In the genomic region with DNA sequence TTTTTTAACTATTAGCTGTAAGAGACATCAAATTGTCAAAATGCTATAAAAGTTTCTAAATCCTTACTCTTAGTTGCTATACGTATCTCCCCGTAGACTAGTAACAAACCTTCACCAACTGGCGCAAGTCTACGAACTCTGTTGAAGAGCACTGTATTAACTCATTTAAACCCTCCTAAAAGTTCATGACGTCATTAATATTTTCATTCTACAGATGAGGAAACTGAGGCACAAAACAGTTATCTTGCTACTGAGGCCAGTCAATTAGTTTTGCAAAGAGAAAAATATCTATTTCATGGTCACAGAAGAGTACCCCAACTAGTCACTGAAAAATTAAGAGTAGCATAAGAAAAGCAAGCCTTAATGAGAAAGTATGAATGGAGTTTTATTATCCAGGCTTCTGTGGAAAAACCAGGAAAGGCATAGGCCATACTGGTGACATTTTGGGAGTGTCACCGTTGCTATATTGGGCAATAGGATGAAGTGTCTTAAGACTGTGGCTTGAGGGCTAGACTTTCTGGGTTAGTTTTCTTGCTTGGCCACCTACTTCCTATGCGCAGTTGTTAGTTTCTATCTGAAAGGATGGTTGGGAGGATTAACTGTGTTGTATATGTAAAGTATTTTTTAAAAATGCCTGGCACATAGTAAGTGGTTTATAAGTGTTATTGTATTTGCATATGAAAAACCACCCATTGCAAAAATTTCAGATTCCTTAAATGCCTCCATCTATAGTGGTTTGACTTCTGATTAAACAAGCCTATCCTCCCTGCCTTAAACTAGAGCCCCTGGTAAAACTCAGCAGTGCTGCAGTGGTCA, we compare ENCODE assay signal across 2 cellular contexts.
TF ChIP-seq lines count a peak whose summit lies in the region.

No MANE protein-coding gene starts in this region.

TF ChIP-seq in HepG2, 621 proteins besides CTCF, POLR2A, EP300 and RAD21:
- no peak for TF ChIP-seq KAT7 (CRISPR knock-in tag; IDR thresholded peaks at IDR 0.05; ENCODE audit: borderline replicate concordance)
- TF ChIP-seq ATF7 (IDR thresholded peaks at IDR 0.05) = peak; percentile 97
- no peak for TF ChIP-seq ATF7 (CRISPR knock-in tag; IDR thresholded peaks at IDR 0.05)
- peak; percentile 93 for TF ChIP-seq CREB1 (IDR thresholded peaks at IDR 0.05)
- no peak for TF ChIP-seq CREB1 (CRISPR knock-in tag; IDR thresholded peaks at IDR 0.05)
- no peak for TF ChIP-seq FLYWCH1 (CRISPR knock-in tag; IDR thresholded peaks at IDR 0.05)

TF ChIP-seq in endothelial cell of umbilical vein, 7 proteins besides CTCF, POLR2A, EP300 and RAD21:
- no peak for TF ChIP-seq EZH2 (IDR thresholded peaks at IDR 0.05; ENCODE audit: borderline replicate concordance, low read depth, low read length, severe bottlenecking)
- no peak for TF ChIP-seq MYC (IDR thresholded peaks at IDR 0.05; ENCODE audit: low read depth, low read length)
- no peak for TF ChIP-seq FOS (IDR thresholded peaks at IDR 0.05; ENCODE audit: borderline replicate concordance, insufficient read depth, low read length)
- TF ChIP-seq GATA2 (IDR thresholded peaks at IDR 0.05; ENCODE audit: insufficient read depth, insufficient read length, low read depth, low read length) = no peak
- no peak for TF ChIP-seq JUN (IDR thresholded peaks at IDR 0.05; ENCODE audit: borderline replicate concordance, insufficient read depth, insufficient read length, low read depth)
- no peak for TF ChIP-seq POLR2AphosphoS5 (IDR thresholded peaks at IDR 0.05; ENCODE audit: insufficient read depth, low read depth, low read length)
- TF ChIP-seq, protein P1, sequence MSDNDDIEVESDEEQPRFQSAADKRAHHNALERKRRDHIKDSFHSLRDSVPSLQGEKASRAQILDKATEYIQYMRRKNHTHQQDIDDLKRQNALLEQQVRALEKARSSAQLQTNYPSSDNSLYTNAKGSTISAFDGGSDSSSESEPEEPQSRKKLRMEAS (IDR thresholded peaks at IDR 0.05; ENCODE audit: insufficient read depth, insufficient read length) = no peak
TF ChIP-seq in endothelial cell of umbilical vein: peak in this region for 0.
